Comparison of ENCODE assay signal across 1 cellular context in the genomic region with DNA sequence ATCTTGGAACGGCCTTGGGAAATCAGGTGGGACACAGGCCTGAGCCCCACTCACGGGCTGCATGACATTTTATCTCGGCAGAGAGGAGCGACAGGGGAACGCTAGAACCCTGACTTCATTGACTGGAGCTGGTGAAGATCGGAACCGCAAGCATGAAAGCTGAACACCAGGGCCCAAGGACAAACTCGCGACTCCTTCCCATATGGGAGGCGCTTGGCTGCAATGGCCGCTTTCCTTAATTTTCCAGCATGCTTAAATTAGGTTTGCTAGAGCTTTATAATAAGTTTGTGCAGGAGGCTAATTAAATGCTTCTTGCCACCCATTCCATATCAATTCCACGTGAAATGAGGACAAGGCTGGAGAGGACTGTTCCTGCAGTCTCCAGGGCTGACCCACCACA.
TF ChIP-seq lines count a peak whose summit lies in the region.

No MANE protein-coding gene starts in this region.

TF ChIP-seq in H1, 55 proteins besides CTCF, POLR2A, EP300 and RAD21 (continued from another document):
- TF ChIP-seq, protein P1, sequence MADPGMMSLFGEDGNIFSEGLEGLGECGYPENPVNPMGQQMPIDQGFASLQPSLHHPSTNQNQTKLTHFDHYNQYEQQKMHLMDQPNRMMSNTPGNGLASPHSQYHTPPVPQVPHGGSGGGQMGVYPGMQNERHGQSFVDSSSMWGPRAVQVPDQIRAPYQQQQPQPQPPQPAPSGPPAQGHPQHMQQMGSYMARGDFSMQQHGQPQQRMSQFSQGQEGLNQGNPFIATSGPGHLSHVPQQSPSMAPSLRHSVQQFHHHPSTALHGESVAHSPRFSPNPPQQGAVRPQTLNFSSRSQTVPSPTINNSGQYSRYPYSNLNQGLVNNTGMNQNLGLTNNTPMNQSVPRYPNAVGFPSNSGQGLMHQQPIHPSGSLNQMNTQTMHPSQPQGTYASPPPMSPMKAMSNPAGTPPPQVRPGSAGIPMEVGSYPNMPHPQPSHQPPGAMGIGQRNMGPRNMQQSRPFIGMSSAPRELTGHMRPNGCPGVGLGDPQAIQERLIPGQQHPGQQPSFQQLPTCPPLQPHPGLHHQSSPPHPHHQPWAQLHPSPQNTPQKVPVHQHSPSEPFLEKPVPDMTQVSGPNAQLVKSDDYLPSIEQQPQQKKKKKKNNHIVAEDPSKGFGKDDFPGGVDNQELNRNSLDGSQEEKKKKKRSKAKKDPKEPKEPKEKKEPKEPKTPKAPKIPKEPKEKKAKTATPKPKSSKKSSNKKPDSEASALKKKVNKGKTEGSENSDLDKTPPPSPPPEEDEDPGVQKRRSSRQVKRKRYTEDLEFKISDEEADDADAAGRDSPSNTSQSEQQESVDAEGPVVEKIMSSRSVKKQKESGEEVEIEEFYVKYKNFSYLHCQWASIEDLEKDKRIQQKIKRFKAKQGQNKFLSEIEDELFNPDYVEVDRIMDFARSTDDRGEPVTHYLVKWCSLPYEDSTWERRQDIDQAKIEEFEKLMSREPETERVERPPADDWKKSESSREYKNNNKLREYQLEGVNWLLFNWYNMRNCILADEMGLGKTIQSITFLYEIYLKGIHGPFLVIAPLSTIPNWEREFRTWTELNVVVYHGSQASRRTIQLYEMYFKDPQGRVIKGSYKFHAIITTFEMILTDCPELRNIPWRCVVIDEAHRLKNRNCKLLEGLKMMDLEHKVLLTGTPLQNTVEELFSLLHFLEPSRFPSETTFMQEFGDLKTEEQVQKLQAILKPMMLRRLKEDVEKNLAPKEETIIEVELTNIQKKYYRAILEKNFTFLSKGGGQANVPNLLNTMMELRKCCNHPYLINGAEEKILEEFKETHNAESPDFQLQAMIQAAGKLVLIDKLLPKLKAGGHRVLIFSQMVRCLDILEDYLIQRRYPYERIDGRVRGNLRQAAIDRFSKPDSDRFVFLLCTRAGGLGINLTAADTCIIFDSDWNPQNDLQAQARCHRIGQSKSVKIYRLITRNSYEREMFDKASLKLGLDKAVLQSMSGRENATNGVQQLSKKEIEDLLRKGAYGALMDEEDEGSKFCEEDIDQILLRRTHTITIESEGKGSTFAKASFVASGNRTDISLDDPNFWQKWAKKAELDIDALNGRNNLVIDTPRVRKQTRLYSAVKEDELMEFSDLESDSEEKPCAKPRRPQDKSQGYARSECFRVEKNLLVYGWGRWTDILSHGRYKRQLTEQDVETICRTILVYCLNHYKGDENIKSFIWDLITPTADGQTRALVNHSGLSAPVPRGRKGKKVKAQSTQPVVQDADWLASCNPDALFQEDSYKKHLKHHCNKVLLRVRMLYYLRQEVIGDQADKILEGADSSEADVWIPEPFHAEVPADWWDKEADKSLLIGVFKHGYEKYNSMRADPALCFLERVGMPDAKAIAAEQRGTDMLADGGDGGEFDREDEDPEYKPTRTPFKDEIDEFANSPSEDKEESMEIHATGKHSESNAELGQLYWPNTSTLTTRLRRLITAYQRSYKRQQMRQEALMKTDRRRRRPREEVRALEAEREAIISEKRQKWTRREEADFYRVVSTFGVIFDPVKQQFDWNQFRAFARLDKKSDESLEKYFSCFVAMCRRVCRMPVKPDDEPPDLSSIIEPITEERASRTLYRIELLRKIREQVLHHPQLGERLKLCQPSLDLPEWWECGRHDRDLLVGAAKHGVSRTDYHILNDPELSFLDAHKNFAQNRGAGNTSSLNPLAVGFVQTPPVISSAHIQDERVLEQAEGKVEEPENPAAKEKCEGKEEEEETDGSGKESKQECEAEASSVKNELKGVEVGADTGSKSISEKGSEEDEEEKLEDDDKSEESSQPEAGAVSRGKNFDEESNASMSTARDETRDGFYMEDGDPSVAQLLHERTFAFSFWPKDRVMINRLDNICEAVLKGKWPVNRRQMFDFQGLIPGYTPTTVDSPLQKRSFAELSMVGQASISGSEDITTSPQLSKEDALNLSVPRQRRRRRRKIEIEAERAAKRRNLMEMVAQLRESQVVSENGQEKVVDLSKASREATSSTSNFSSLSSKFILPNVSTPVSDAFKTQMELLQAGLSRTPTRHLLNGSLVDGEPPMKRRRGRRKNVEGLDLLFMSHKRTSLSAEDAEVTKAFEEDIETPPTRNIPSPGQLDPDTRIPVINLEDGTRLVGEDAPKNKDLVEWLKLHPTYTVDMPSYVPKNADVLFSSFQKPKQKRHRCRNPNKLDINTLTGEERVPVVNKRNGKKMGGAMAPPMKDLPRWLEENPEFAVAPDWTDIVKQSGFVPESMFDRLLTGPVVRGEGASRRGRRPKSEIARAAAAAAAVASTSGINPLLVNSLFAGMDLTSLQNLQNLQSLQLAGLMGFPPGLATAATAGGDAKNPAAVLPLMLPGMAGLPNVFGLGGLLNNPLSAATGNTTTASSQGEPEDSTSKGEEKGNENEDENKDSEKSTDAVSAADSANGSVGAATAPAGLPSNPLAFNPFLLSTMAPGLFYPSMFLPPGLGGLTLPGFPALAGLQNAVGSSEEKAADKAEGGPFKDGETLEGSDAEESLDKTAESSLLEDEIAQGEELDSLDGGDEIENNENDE (IDR thresholded peaks at IDR 0.05; ENCODE audit: insufficient replicate concordance, low read length) = no peak
- no peak for TF ChIP-seq ASH2L (IDR thresholded peaks at IDR 0.05; ENCODE audit: low read length)
- no peak for TF ChIP-seq EGR1 (IDR thresholded peaks at IDR 0.05; ENCODE audit: borderline replicate concordance, low read depth, low read length)
- TF ChIP-seq ZNF274 (IDR thresholded peaks at IDR 0.05; ENCODE audit: borderline replicate concordance, extremely low read depth, low read length) = no peak
- no peak for TF ChIP-seq SP4 (IDR thresholded peaks at IDR 0.05; ENCODE audit: low read length)
- TF ChIP-seq SP2 (IDR thresholded peaks at IDR 0.05; ENCODE audit: low read length) = no peak
- no peak for TF ChIP-seq CHD1 (IDR thresholded peaks at IDR 0.05; ENCODE audit: low read depth, low read length)
- no peak for TF ChIP-seq YY1 (IDR thresholded peaks at IDR 0.05; ENCODE audit: low read depth, low read length)
- TF ChIP-seq CTBP2 (IDR thresholded peaks at IDR 0.05; ENCODE audit: borderline replicate concordance, insufficient read depth, insufficient read length, low read length) = no peak
